Comparison of ENCODE assay signal across 33 cellular contexts in the genomic region with DNA sequence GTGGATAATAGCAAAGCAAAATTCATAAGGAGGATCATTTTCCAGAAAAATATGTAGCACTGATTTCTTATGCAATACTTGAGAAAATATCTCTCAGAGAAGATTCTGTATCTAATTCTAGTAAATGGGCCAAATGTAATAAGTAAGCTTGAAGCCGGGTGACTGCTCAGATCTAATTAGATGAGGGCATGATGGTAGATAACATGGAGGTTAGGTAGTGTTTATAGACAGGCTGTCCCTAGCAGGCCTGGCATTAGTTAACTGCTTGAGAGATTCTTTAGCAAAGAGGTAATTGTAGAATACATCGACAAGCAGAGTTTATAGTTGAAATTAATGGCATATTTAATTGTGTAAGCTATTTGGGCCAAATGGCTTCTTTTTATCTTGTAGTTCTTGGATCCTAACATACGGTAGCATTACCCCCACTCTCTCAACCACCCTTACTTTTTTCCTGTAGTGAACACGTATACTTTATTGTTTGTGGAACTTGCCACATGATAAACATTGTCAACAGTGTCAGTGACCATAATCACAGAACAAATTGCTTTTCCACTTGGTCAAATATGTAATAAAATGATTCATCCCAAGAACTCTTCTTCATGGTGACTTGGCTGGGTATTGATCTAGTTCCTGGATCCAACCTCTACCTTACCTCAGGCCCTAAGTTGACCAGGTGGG.
"Had no signal": no experiment of that assay in that cellular context is flagged by ENCODE, and none has a peak within 500 bp of the region (broad histone marks: within the 10 kb centered on the region; RNA-seq: fewer than 3 reads in every experiment).

No MANE protein-coding gene starts in this region.

- H3K4me1 ChIP-seq: adrenal gland, body of pancreas, colonic mucosa, esophagus muscularis mucosa, gastroesophageal sphincter, heart right ventricle had no signal

- DNase-seq: activated B cell treated with CpG ODN at 0.5 μM for 24 hours; activated CD4-positive, alpha-beta T cell treated with anti-CD3 and anti-CD28 coated beads for 48 hours; activated CD4-positive, alpha-beta T cell treated with anti-CD3 and anti-CD28 coated beads, Interleukin-2, amount 50 U/mL, for 1 hour; activated CD4-positive, alpha-beta T cell treated with anti-CD3 and anti-CD28 coated beads, Interleukin-2, amount 50 U/mL, for 48 hours; activated CD8-positive, alpha-beta memory T cell treated with anti-CD3 and anti-CD28 coated beads for 24 hours; activated CD8-positive, alpha-beta T cell treated with anti-CD3 and anti-CD28 coated beads for 36 hours; activated effector memory CD4-positive, alpha-beta T cell treated with Interleukin-2 at 50 U/mL for 16 hours; activated gamma-delta T cell treated with Interleukin-2 at 50 U/mL for 16 hours; activated naive CD4-positive, alpha-beta T cell treated with anti-CD3 and anti-CD28 coated beads, Interleukin-2, amount 50 U/mL, for 16 hours; activated naive CD4-positive, alpha-beta T cell treated with Interleukin-2 at 50 U/mL for 16 hours; activated T-cell treated with anti-CD3 and anti-CD28 coated beads, Interleukin-2, amount 50 U/mL, for 4 hours; adrenal gland; amygdala; aorta; body of pancreas; central memory CD4-positive, alpha-beta T cell; cerebellar nuclear complex; colonic mucosa; dorsolateral prefrontal cortex; effector memory CD8-positive, alpha-beta T cell; erythroblast; foreskin melanocyte; heart right ventricle; T-helper 17 cell; T1000; WERI-Rb-1 had no signal

- H3K27me3 ChIP-seq: adrenal gland, body of pancreas, colonic mucosa, dorsolateral prefrontal cortex, esophagus muscularis mucosa, gastroesophageal sphincter, heart right ventricle, hepatocyte had no signal

- H3K9me3 ChIP-seq: adrenal gland, body of pancreas, colonic mucosa, esophagus muscularis mucosa, gastroesophageal sphincter, heart right ventricle had no signal

- H3K79me2 ChIP-seq: hepatocyte had no signal

- H3K27ac ChIP-seq: adrenal gland, body of pancreas, colonic mucosa, dorsolateral prefrontal cortex, esophagus muscularis mucosa, gastroesophageal sphincter, heart right ventricle, hepatocyte, WERI-Rb-1 had no signal

- H2AFZ ChIP-seq: hepatocyte had no signal

- H3K4me3 Mint-ChIP-seq: activated B cell treated with CpG ODN at 0.5 μM for 24 hours; activated CD8-positive, alpha-beta T cell treated with anti-CD3 and anti-CD28 coated beads for 36 hours; activated naive CD8-positive, alpha-beta T cell; activated T-cell treated with anti-CD3 and anti-CD28 coated beads, Interleukin-2, amount 50 U/mL, for 4 hours; activated T-helper 17 cell treated with anti-CD3 and anti-CD28 coated beads, Interleukin-2, amount 50 U/mL, for 72 hours; dendritic cell treated with granulocyte-macrophage colony-stimulating factor and Interleukin-4, amounts not matched to agents 40 ng/mL and 50 ng/mL, for 4 days; effector memory CD8-positive, alpha-beta T cell; T-helper 17 cell; T-helper 2 cell treated with Interferon-gamma antibody and Interleukin-4, amounts not matched to agents 5 μg/mL and 100 μg/mL, for 36 hours had no signal

- H3K4me1 Mint-ChIP-seq: T-helper 17 cell had no signal

- H3K9me3 Mint-ChIP-seq: activated T-helper 17 cell treated with anti-CD3 and anti-CD28 coated beads, Interleukin-2, amount 50 U/mL, for 72 hours; dendritic cell treated with granulocyte-macrophage colony-stimulating factor and Interleukin-4, amounts not matched to agents 40 ng/mL and 50 ng/mL, for 4 days; T-helper 2 cell treated with Interferon-gamma antibody and Interleukin-4, amounts not matched to agents 5 μg/mL and 100 μg/mL, for 36 hours had no signal

- H3K36me3 ChIP-seq: adrenal gland, colonic mucosa, esophagus muscularis mucosa, gastroesophageal sphincter, heart right ventricle, WERI-Rb-1 had no signal

- H3K27me3 Mint-ChIP-seq: activated B cell treated with CpG ODN at 0.5 μM for 24 hours; activated CD8-positive, alpha-beta T cell treated with anti-CD3 and anti-CD28 coated beads for 36 hours; activated naive CD8-positive, alpha-beta T cell; activated T-helper 17 cell treated with anti-CD3 and anti-CD28 coated beads, Interleukin-2, amount 50 U/mL, for 72 hours; dendritic cell treated with granulocyte-macrophage colony-stimulating factor and Interleukin-4, amounts not matched to agents 40 ng/mL and 50 ng/mL, for 4 days; effector memory CD8-positive, alpha-beta T cell; T-helper 17 cell had no signal

- H3K4me3 ChIP-seq: adrenal gland, body of pancreas, colonic mucosa, dorsolateral prefrontal cortex, esophagus muscularis mucosa, gastroesophageal sphincter, heart right ventricle, hepatocyte had no signal

- H3K4me2 ChIP-seq: hepatocyte had no signal

- H3K27ac Mint-ChIP-seq: activated B cell treated with CpG ODN at 0.5 μM for 24 hours; activated CD8-positive, alpha-beta T cell treated with anti-CD3 and anti-CD28 coated beads for 36 hours; activated naive CD8-positive, alpha-beta T cell; activated T-helper 17 cell treated with anti-CD3 and anti-CD28 coated beads, Interleukin-2, amount 50 U/mL, for 72 hours; dendritic cell treated with granulocyte-macrophage colony-stimulating factor and Interleukin-4, amounts not matched to agents 40 ng/mL and 50 ng/mL, for 4 days; effector memory CD8-positive, alpha-beta T cell; T-helper 17 cell; T-helper 2 cell treated with Interferon-gamma antibody and Interleukin-4, amounts not matched to agents 5 μg/mL and 100 μg/mL, for 36 hours had no signal
